Comparison of ENCODE assay signal across 11 cellular contexts in genomic region chr3:89049119-89049518, GRCh38. TPM values are rescaled to one million over a fixed set of nuclear protein-coding genes. Genes with fewer than 3 reads are reported as not detected.
DNase-seq lines count a peak whose midpoint lies in the region; FAIRE-seq and TF ChIP-seq lines count a peak whose summit lies in the region.
"Had no signal": no experiment of that assay in that cellular context is flagged by ENCODE, and none has a peak within 500 bp of the region (broad histone marks: within the 10 kb centered on the region; RNA-seq: fewer than 3 reads in every experiment).

No MANE protein-coding gene starts in this region.

- no peak for FAIRE-seq in keratinocyte (lab: Jason Lieb, UNC)
- no peak for FAIRE-seq in H54 (lab: Jason Lieb, UNC)
- FAIRE-seq in GM12891 (lab: Jason Lieb, UNC): no peak

- peak; percentile 22 for TF ChIP-seq CTCF in astrocyte of the spinal cord (IDR thresholded peaks at IDR 0.05; ENCODE audit: low read depth, low read length)
- TF ChIP-seq CTCF in keratinocyte (optimal IDR thresholded peaks at IDR 0.05 in 1 of 3, IDR thresholded peaks at IDR 0.05 in 1 of 3, conservative IDR thresholded peaks at IDR 0.05 in 1 of 3; ENCODE audit: extremely low read depth in 1 of 3, insufficient read depth in 2 of 3, low read length in 3 of 3): peak; percentile 38 to 64 (median 55)

- no peaks in the 10 kb centered on the region for H3K79me2 ChIP-seq in keratinocyte (ENCODE audit: control insufficient read depth, insufficient read depth, low read length)

- no peak for TF ChIP-seq POLR2A in H54 (IDR thresholded peaks at IDR 0.05; ENCODE audit: low read depth, low read length)
- TF ChIP-seq POLR2A in GM12891 (IDR thresholded peaks at IDR 0.05; ENCODE audit: low read depth, low read length): no peak

- no peaks in the 10 kb centered on the region for H3K27me3 ChIP-seq in keratinocyte (ENCODE audit: control insufficient read depth, extremely low read depth, insufficient read depth, low read length)
- H3K27me3 ChIP-seq: colonic mucosa had no signal

- no peaks in the 10 kb centered on the region for H3K36me3 ChIP-seq in keratinocyte (ENCODE audit: control insufficient read depth in 2 of 2, extremely low read depth in 1 of 2, insufficient read depth in 2 of 2, low read length in 2 of 2)
- H3K36me3 ChIP-seq: colonic mucosa had no signal

- no peaks in the 10 kb centered on the region for H3K4me1 ChIP-seq in keratinocyte (ENCODE audit: control insufficient read depth, extremely low read depth, insufficient read depth, low read length)
- H3K4me1 ChIP-seq: colonic mucosa had no signal

- H3K9ac ChIP-seq in keratinocyte (ENCODE audit: control insufficient read depth, extremely low read depth, insufficient read depth, low read length): no peak overlapping the region

- H4K20me1 ChIP-seq in keratinocyte (ENCODE audit: control insufficient read depth, extremely low read depth, insufficient read depth, low read length): no peaks in the 10 kb centered on the region

- H3K4me2 ChIP-seq in keratinocyte (ENCODE audit: control insufficient read depth, extremely low read depth, insufficient read depth, low read depth, low read length): no peak overlapping the region

- peak; percentile 6 for DNase-seq in Daoy (ENCODE audit: low read depth)
- peak; percentile 3 for DNase-seq in HuH-7.5 (ENCODE audit: low spot score)
- DNase-seq in astrocyte of the spinal cord (ENCODE audit: low read depth, low spot score): no peak
- no peak for DNase-seq in keratinocyte (ENCODE audit: low read depth, low spot score)
- DNase-seq in hypothalamus (lab: John Stamatoyannopoulos, UW): no peak
- DNase-seq in H54 (ENCODE audit: insufficient read length, low spot score): no peak
- no peak for DNase-seq in GM12891 (ENCODE audit: insufficient read length, low spot score)
- DNase-seq: colonic mucosa; NCI-H2081 treated with DMSO at 0.1 percent for 48 hours; stimulated activated naive CD4-positive, alpha-beta T cell treated with Interleukin-2 at 50 U/mL for 16 hours had no signal

- H3K9me1 ChIP-seq in keratinocyte (ENCODE audit: control insufficient read depth, extremely low read depth, insufficient read depth, low read length): no peaks in the 10 kb centered on the region

- dilution Hi-C loops in keratinocyte (cut with MboI; ENCODE audit: extremely low pct_ligation_motif_present, low sequenced_read_pairs): no loop called here

- H3K4me3 ChIP-seq in astrocyte of the spinal cord (ENCODE audit: low read depth, low read length) (no peak overlapping the region), keratinocyte (ENCODE audit: control insufficient read depth in 2 of 3, extremely low read depth in 1 of 3, insufficient read depth in 2 of 3, low read depth in 1 of 3, low read length in 3 of 3) (no peak overlapping the region)
- H3K4me3 ChIP-seq: colonic mucosa had no signal

- no peak overlapping the region for H2AFZ ChIP-seq in keratinocyte (ENCODE audit: control insufficient read depth, low read length)

- no peaks in the 10 kb centered on the region for H3K9me3 ChIP-seq in keratinocyte (ENCODE audit: control insufficient read depth, low read depth, low read length)
- H3K9me3 ChIP-seq: colonic mucosa had no signal

- in situ Hi-C loops in astrocyte of the spinal cord (cut with HindIII; ENCODE audit: low sequenced_read_pairs): no loop called here

- no peak overlapping the region for H3K27ac ChIP-seq in keratinocyte (ENCODE audit: control insufficient read depth, insufficient read depth, low read length)
- H3K27ac ChIP-seq: colonic mucosa, RWPE1 had no signal

TF ChIP-seq in GM12891, 5 proteins besides CTCF, POLR2A, EP300 and RAD21:
- TF ChIP-seq SPI1 (IDR thresholded peaks at IDR 0.05; ENCODE audit: low read depth, low read length): no peak
- TF ChIP-seq PAX5 (IDR thresholded peaks at IDR 0.05; ENCODE audit: insufficient read depth, low read length, severe bottlenecking): no peak
- TF ChIP-seq TAF1 (IDR thresholded peaks at IDR 0.05; ENCODE audit: low read depth, low read length): no peak
- no peak for TF ChIP-seq POLR2AphosphoS5 (IDR thresholded peaks at IDR 0.05; ENCODE audit: low read depth, low read length)
- no peak for TF ChIP-seq POU2F2 (IDR thresholded peaks at IDR 0.05; ENCODE audit: low read depth, low read length)

RNA-seq across cellular contexts. Expression of gene EPHA3, which starts 58.3 kb away (rescaled TPM):
- not detected in 2 replicates for total RNA-seq in Daoy (2014; rRNA removed; shearing (Covaris generic))
- 0.02 to 0.52 TPM (median 0.13 TPM) in 3 replicates for polyA plus RNA-seq in keratinocyte
- polyA plus RNA-seq in keratinocyte (2011; ENCODE audit: low read depth): not detected
- 0.03 and 0.05 TPM in 2 replicates for polyA plus RNA-seq in keratinocyte (2011; cell fraction: cytosol; rRNA removed)
- 0.17 and 0.20 TPM in 2 replicates for polyA plus RNA-seq in keratinocyte (2011; cell fraction: nucleus; rRNA removed)
- 0.01 and 0.03 TPM in 2 replicates for polyA plus RNA-seq in keratinocyte (2012; ENCODE audit: low replicate concordance)
- polyA minus RNA-seq in keratinocyte: 0.42 to 1.6 TPM in 2 of 3 replicates, not detected in the other
- not detected for polyA minus RNA-seq in keratinocyte (2011; cell fraction: cytosol; rRNA and poly(A)+ RNA removed)
- 0.32 and 0.78 TPM in 2 replicates for polyA minus RNA-seq in keratinocyte (2011; cell fraction: nucleus; rRNA and poly(A)+ RNA removed)
- not detected for polyA plus RNA-seq in GM12891 (2012; ENCODE audit: low read depth, missing spikeins)

Comparison
In these comparisons a context has a peak if more than half of its experiments do, and no peak if none do; other contexts are left out.
1. DNase-seq: peak in Daoy (single experiment) and HuH-7.5 (single experiment); none in astrocyte of the spinal cord (single experiment), keratinocyte (single experiment), hypothalamus (0 of 51), H54 (single experiment) and GM12891 (single experiment).